In genomic region chr2:44941551-44942234, GRCh38 we compare ENCODE assay signal across 8 cellular contexts. TPM values are rescaled to one million over a fixed set of nuclear protein-coding genes. Genes with fewer than 3 reads are reported as not detected.
DNase-seq lines count a peak whose midpoint lies in the region; ATAC-seq, FAIRE-seq and TF ChIP-seq lines count a peak whose summit lies in the region.

Gene SIX3, plus strand, starts transcription at chr2:44941702. Its CDS starts 403 bp downstream, at chr2:44942105.

- H3K27me3 ChIP-seq in MM.1S (replicated peaks; ENCODE audit: insufficient read depth, low read length) (peaks cover 53% of the 10 kb centered on the region), iPS DF 6.9 (ENCODE audit: control insufficient read depth, insufficient read depth, low read length) (peaks cover 73% of the 10 kb centered on the region)

- no peak for TF ChIP-seq POLR2A in GM12892 (IDR thresholded peaks at IDR 0.05; ENCODE audit: low read depth, low read length)

- H3K9ac ChIP-seq in MM.1S (ENCODE audit: low read length) = no peak within 1 kb of the TSS; the same call in 1 of the 2 replicates

- H4K20me1 ChIP-seq in MM.1S (ENCODE audit: insufficient read depth, low read length) = no peaks in the 10 kb centered on the region

- H2AFZ ChIP-seq in MM.1S (ENCODE audit: low read length) = peak within 1 kb of the TSS; percentile 77

- WGBS in iPS DF 6.9 (ENCODE audit: insufficient coverage, insufficient read length) = no CpG with 5 or more reads among the region's 39 CpGs

- H3K79me2 ChIP-seq in MM.1S (ENCODE audit: low read length) = no peaks in the 10 kb centered on the region

- no peaks in the 10 kb centered on the region for H3K9me2 ChIP-seq in MM.1S (replicated peaks; ENCODE audit: insufficient read depth, low read length)

- no peaks in the 10 kb centered on the region for H3F3A ChIP-seq in MM.1S (ENCODE audit: insufficient read depth, low read length)

- DNase-seq in DMS 273 treated with DMSO at 0.1 percent for 48 hours (lab: John Stamatoyannopoulos, UW) (peak; percentile 46), MM.1S (peak; percentile 61), iPS DF 6.9 (ENCODE audit: low read depth, low spot score) (no peak), NOMO-1 (lab: John Stamatoyannopoulos, UW; ENCODE audit: unreplicated experiment in 2 of 2) (no peak), GM12892 (ENCODE audit: insufficient read length) (no peak)
- peak; percentile 53 to 67 for DNase-seq in activated T-cell treated with anti-CD3 and anti-CD28 coated beads, Interleukin-2, amount 50 U/mL, for 48 hours
- peak; percentile 17 for DNase-seq in stimulated activated CD4-positive, alpha-beta T cell treated with anti-CD3 and anti-CD28 coated beads, Interleukin-2, amount 100 ng/mL, for 4 hours (ENCODE audit: low read depth)

- H3K4me1 ChIP-seq in MM.1S (ENCODE audit: low read length) (no peaks in the 10 kb centered on the region), iPS DF 6.9 (ENCODE audit: control insufficient read depth, insufficient read depth, low read length) (peaks cover 10% of the 10 kb centered on the region)

- ATAC-seq in GM19324 (IDR thresholded peaks at IDR 0.05; ENCODE audit: low FRiP score, unreplicated experiment) = peak; percentile 52

- FAIRE-seq in GM12892 (lab: Jason Lieb, UNC) = no peak

- H3K27ac ChIP-seq in MM.1S (ENCODE audit: low read length) (no peak within 1 kb of the TSS), iPS DF 6.9 (ENCODE audit: low read length) (no peak within 1 kb of the TSS)

- H3K36me3 ChIP-seq in MM.1S (replicated peaks; ENCODE audit: insufficient read depth, low read length) (no peaks in the 10 kb centered on the region), iPS DF 6.9 (ENCODE audit: control insufficient read depth, insufficient read depth, low read length) (no peaks in the 10 kb centered on the region)

- H3K9me3 ChIP-seq in MM.1S (replicated peaks; ENCODE audit: insufficient read depth, low read length) (no peaks in the 10 kb centered on the region), iPS DF 6.9 (ENCODE audit: control insufficient read depth, insufficient read depth, low read length) (no peaks in the 10 kb centered on the region)

- no peak for TF ChIP-seq CTCF in MM.1S (IDR thresholded peaks at IDR 0.05; ENCODE audit: low read length)

- H3K4me2 ChIP-seq in MM.1S (ENCODE audit: low read depth, low read length) = peak within 1 kb of the TSS; percentile 83

- peak within 1 kb of the TSS; percentile 56 for H3K4me3 ChIP-seq in MM.1S (ENCODE audit: low read length)
- peak within 1 kb of the TSS; percentile 18; the same call in 1 of the 2 replicates for H3K4me3 ChIP-seq in iPS DF 6.9 (ENCODE audit: low read length)

RNA-seq across cellular contexts. Expression of gene SIX3, which starts in this region (rescaled TPM):
- polyA plus RNA-seq in GM12892 (2012; ENCODE audit: missing spikeins) = not detected

Comparison
In these comparisons a context has a peak if more than half of its experiments do, and no peak if none do; other contexts are left out.
1. DNase-seq: peak in DMS 273 treated with DMSO at 0.1 percent for 48 hours (single experiment), MM.1S (single experiment), activated T-cell treated with anti-CD3 and anti-CD28 coated beads, Interleukin-2, amount 50 U/mL, for 48 hours (2 of 2) and stimulated activated CD4-positive, alpha-beta T cell treated with anti-CD3 and anti-CD28 coated beads, Interleukin-2, amount 100 ng/mL, for 4 hours (single experiment); none in iPS DF 6.9 (single experiment), NOMO-1 (0 of 2) and GM12892 (single experiment).